8 cellular contexts compared by ENCODE assay signal in genomic region chr6:18595774-18596528, GRCh38.
A peak's percentile ranks its signal among the peaks of the same experiment; 100 is the strongest.
DNase-seq lines count a peak whose midpoint lies in the region; ATAC-seq and TF ChIP-seq lines count a peak whose summit lies in the region.

No MANE protein-coding gene starts in this region.

- no peak overlapping the region for H2BK20ac ChIP-seq in IMR-90 (ENCODE audit: low read depth, low read length)

- H3K4me2 ChIP-seq in IMR-90 (ENCODE audit: low read depth, low read length) (no peak overlapping the region; the same call in 1 of the 2 replicates), OCI-LY3 (ENCODE audit: low read length) (peak overlapping the region; percentile 56)

- H3K4me3 ChIP-seq in IMR-90 (ENCODE audit: insufficient read depth, low read depth, low read length) (no peak overlapping the region), OCI-LY3 (ENCODE audit: low read length) (0 out of 2 replicates have a peak overlapping the region, but pooled peaks have one; percentile 23), adipocyte (ENCODE audit: low read length) (peak overlapping the region; percentile 65), psoas muscle (no peak overlapping the region)

- H3K9me1 ChIP-seq in IMR-90 (ENCODE audit: insufficient read depth, low read length): no peaks in the 10 kb centered on the region

- no peak overlapping the region for H4K5ac ChIP-seq in IMR-90 (ENCODE audit: low read depth, low read length)

- H3K14ac ChIP-seq in IMR-90 (replicated peaks; ENCODE audit: low read depth, low read length): no peak overlapping the region

- TF ChIP-seq RAD21 in IMR-90 (IDR thresholded peaks at IDR 0.05; ENCODE audit: low read length): peak; percentile 82

- H3K27ac ChIP-seq in IMR-90 (ENCODE audit: insufficient read depth, low read length): no peak overlapping the region
- no peak overlapping the region for H3K27ac ChIP-seq in OCI-LY3 (ENCODE audit: low read length)
- H3K27ac ChIP-seq in psoas muscle: no peak overlapping the region

- CTCF ChIA-PET in IMR-90 (lab: Yijun Ruan, JAX): interaction anchor here (1.0 to 1.5 kb wide), 4 partner anchors 10 to 1460 kb away, joined by 3 to 10 read pairs (median 6); no protein-coding TSS in a partner anchor

- in situ Hi-C loops in IMR-90 (cut with MboI; ENCODE audit: low sequenced_read_pairs): loop anchor here (25.0 kb wide), 1 partner anchor 1266 kb away; no protein-coding TSS in a partner anchor

- H3K79me1 ChIP-seq in IMR-90 (ENCODE audit: low read depth in 1 of 2, low read length in 2 of 2): no peaks in the 10 kb centered on the region

- no peak overlapping the region for H2AK9ac ChIP-seq in IMR-90 (replicated peaks; ENCODE audit: low read depth, low read length, poor library complexity)

- peak; percentile 76 for DNase-seq in ELR (ENCODE audit: low read depth)
- peak; percentile 63 for DNase-seq in IMR-90
- DNase-seq in adipocyte (ENCODE audit: low read depth): peak; percentile 90
- DNase-seq in left cardiac atrium: peak; percentile 44
- no peak for DNase-seq in psoas muscle
- no peak for DNase-seq in cerebellar nuclear complex (lab: John Stamatoyannopoulos, UW)

- H3K4ac ChIP-seq in IMR-90 (ENCODE audit: low read depth, low read length): no peak overlapping the region

- POLR2A ChIA-PET in IMR-90 (lab: Charles Lee; ENCODE audit: unreplicated experiment): no interaction called here

- TF ChIP-seq CTCF in IMR-90 (conservative IDR thresholded peaks at IDR 0.05; ENCODE audit: low read depth, low read length) (peak; percentile 89), OCI-LY3 (IDR thresholded peaks at IDR 0.05; ENCODE audit: low read depth, low read length) (peak; percentile 83), psoas muscle (IDR thresholded peaks at IDR 0.05) (peak; percentile 96)

- H3K56ac ChIP-seq in IMR-90 (ENCODE audit: extremely low read depth, insufficient read depth, low read length): no peak overlapping the region

- H3K27me3 ChIP-seq in IMR-90 (ENCODE audit: control insufficient read depth, insufficient read depth, low read length): no peaks in the 10 kb centered on the region; the same call in 1 of the 2 replicates
- H3K27me3 ChIP-seq in OCI-LY3 (ENCODE audit: low read depth, low read length): no peaks in the 10 kb centered on the region
- no peaks in the 10 kb centered on the region for H3K27me3 ChIP-seq in adipocyte (replicated peaks; ENCODE audit: control insufficient read depth, insufficient read depth, low read length)
- H3K27me3 ChIP-seq in psoas muscle (ENCODE audit: insufficient read depth in 3 of 3, low read length in 2 of 3): no peaks in the 10 kb centered on the region

- no peak overlapping the region for H2BK5ac ChIP-seq in IMR-90 (ENCODE audit: low read depth, low read length, poor library complexity, severe bottlenecking)

- dilution Hi-C loops in IMR-90 (cut with HindIII; ENCODE audit: low sequenced_read_pairs, unreplicated experiment): no loop called here

- H2AFZ ChIP-seq in IMR-90 (replicated peaks; ENCODE audit: low read length, poor library complexity) (no peak overlapping the region), OCI-LY3 (ENCODE audit: low read depth, low read length) (0 out of 2 replicates have a peak overlapping the region, but pooled peaks have one; percentile 74)

- H4K8ac ChIP-seq in IMR-90 (ENCODE audit: low read depth in 2 of 2, low read length in 2 of 2): no peak overlapping the region

- no peak overlapping the region for H2BK15ac ChIP-seq in IMR-90 (ENCODE audit: low read depth, low read length)

- no peak overlapping the region for H2AK5ac ChIP-seq in IMR-90 (ENCODE audit: low read depth, low read length)

- no peak overlapping the region for H4K91ac ChIP-seq in IMR-90 (ENCODE audit: insufficient read depth, low read depth, low read length)

- BruUV-seq in IMR-90 (replicated peaks; lab: Mats Ljungman, UMichigan): no TSS peak

- H3K36me3 ChIP-seq in IMR-90 (ENCODE audit: control insufficient read depth, insufficient read depth, low read length) (no peaks in the 10 kb centered on the region), OCI-LY3 (replicated peaks; ENCODE audit: low read depth, low read length) (no peaks in the 10 kb centered on the region), adipocyte (ENCODE audit: control insufficient read depth, insufficient read depth, low read length, severe bottlenecking) (no peaks in the 10 kb centered on the region), psoas muscle (ENCODE audit: insufficient read depth in 1 of 2, low read depth in 1 of 2) (no peaks in the 10 kb centered on the region)

- H3K9ac ChIP-seq in IMR-90 (ENCODE audit: low read depth, low read length) (no peak overlapping the region), OCI-LY3 (ENCODE audit: low read length) (no peak overlapping the region), adipocyte (ENCODE audit: low read length) (peak overlapping the region; percentile 78)

- H3K9me3 ChIP-seq in IMR-90 (ENCODE audit: control insufficient read depth, insufficient read depth, low read length) (no peaks in the 10 kb centered on the region), OCI-LY3 (ENCODE audit: insufficient read depth, low read length) (no peaks in the 10 kb centered on the region), adipocyte (ENCODE audit: control insufficient read depth, low read length) (no peaks in the 10 kb centered on the region), psoas muscle (no peaks in the 10 kb centered on the region)

- peak; percentile 97 for ATAC-seq in GM21526 (IDR thresholded peaks at IDR 0.05; ENCODE audit: low FRiP score, unreplicated experiment)
- peak; percentile 99 for ATAC-seq in IMR-90 (ENCODE audit: low read depth)
- peak; percentile 87 to 92 for ATAC-seq in left cardiac atrium
- peak; percentile 77 to 85 (median 80) for ATAC-seq in psoas muscle

- TF ChIP-seq POLR2A in IMR-90 (IDR thresholded peaks at IDR 0.05; ENCODE audit: low read depth, low read length): no peak

- no CpG with 5 or more reads among the region's 11 CpGs for WGBS in IMR-90 (ENCODE audit: extremely low coverage in 2 of 2, insufficient read length in 1 of 2), 2 experiments
- 20 to 25% (median 23%) methylated on average over 11 of the region's 11 CpGs for WGBS in psoas muscle, 3 donors

- H3K79me2 ChIP-seq in OCI-LY3 (ENCODE audit: low read length): no peaks in the 10 kb centered on the region

- no peak overlapping the region for H3K23ac ChIP-seq in IMR-90 (ENCODE audit: low read depth, low read length)

- H3K4me1 ChIP-seq in IMR-90 (ENCODE audit: control insufficient read depth, insufficient read depth, low read length) (no peaks in the 10 kb centered on the region), OCI-LY3 (ENCODE audit: low read length) (peaks cover 28% of the 10 kb centered on the region), adipocyte (ENCODE audit: control insufficient read depth, insufficient read depth, low read length) (peaks cover 51% of the 10 kb centered on the region), psoas muscle (no peaks in the 10 kb centered on the region)

- no peak overlapping the region for H3K18ac ChIP-seq in IMR-90 (ENCODE audit: low read depth, low read length)

- no peaks in the 10 kb centered on the region for H4K20me1 ChIP-seq in IMR-90 (ENCODE audit: insufficient read depth, low read length)
- no peaks in the 10 kb centered on the region for H4K20me1 ChIP-seq in OCI-LY3 (ENCODE audit: insufficient read depth, low read length)

- no peak overlapping the region for H2BK120ac ChIP-seq in IMR-90 (ENCODE audit: low read depth, low read length)

- intact Hi-C loops in IMR-90 (cut with micrococcal nuclease) (loop anchor here (1.0 kb wide), 2 partner anchors 1256 to 1460 kb away; no protein-coding TSS in a partner anchor), left cardiac atrium (cut with DNase I) (loop anchor here (5.0 to 10.0 kb wide), 2 partner anchors 329 to 1461 kb away; no protein-coding TSS in a partner anchor), psoas muscle (cut with DNase I) (loop anchor here (5.0 to 10.0 kb wide), 3 partner anchors 1259 to 1531 kb away; no protein-coding TSS in a partner anchor)

TF ChIP-seq in IMR-90, 13 proteins besides CTCF, POLR2A, EP300 and RAD21:
- TF ChIP-seq BHLHE40 (IDR thresholded peaks at IDR 0.05; ENCODE audit: low read depth, low read length) (no peak), ELK1 (IDR thresholded peaks at IDR 0.05; ENCODE audit: borderline replicate concordance, low read depth, low read length) (no peak), SMC3 (IDR thresholded peaks at IDR 0.05; ENCODE audit: low read depth, low read length) (peak; percentile 65; the same call in 1 of the 2 replicates), RFX5 (IDR thresholded peaks at IDR 0.05; ENCODE audit: low read depth, low read length) (no peak)

Comparison
In these comparisons a context has a peak if more than half of its experiments do, and no peak if none do; other contexts are left out.
1. DNase-seq: peak in ELR (single experiment), IMR-90 (single experiment), adipocyte (single experiment) and left cardiac atrium (single experiment); none in psoas muscle (0 of 2) and cerebellar nuclear complex (0 of 2).
2. H3K4me3 ChIP-seq: peak in OCI-LY3 (single experiment) and adipocyte (single experiment); none in IMR-90 (single experiment) and psoas muscle (single experiment).
3. Peak in every context shown above with its lines, with median percentiles within 50 percentile points of each other: ATAC-seq and CTCF ChIP-seq.